1 cellular context compared by ENCODE assay signal in the genomic region with DNA sequence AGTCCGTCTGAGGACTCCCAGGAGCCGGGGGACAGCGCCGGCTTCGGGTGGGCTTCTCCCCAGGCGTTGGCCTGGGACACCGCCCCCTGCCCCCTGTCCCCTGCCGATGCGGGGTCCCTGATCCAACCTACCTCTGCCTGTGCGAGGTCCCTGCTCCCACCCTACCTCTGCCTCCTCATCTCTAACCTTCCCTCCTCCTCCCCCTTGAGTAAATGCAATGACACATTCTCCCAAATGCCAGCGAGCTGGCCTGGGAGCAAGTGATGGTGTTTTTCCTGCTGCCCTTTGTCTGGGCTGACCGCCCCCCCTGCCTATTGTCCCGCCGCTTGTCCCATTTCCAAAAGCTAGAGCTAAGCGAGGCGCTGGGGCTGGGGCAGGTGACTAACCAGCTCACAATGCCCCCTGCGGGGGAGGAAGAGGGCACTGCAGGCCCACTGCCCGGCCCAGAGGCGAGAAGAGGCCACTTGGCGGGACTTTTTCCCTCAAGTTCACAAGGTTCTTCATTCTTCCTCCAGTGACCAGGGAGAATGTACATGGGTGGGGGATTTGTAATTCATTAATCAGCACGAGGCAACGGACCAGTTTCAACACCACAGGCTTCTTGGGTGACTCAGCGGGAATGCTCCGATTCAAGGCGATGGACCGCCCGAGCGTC.
TF ChIP-seq lines count a peak whose summit lies in the region.

No MANE protein-coding gene starts in this region.

TF ChIP-seq in HepG2, 621 proteins besides CTCF, POLR2A, EP300 and RAD21 (continued from another document and continues in another):
- TF ChIP-seq HMGXB3 (CRISPR knock-in tag; IDR thresholded peaks at IDR 0.05; ENCODE audit: borderline replicate concordance) (peak; percentile 59; the same call in 1 of the 2 replicates), ZNF567 (CRISPR knock-in tag; IDR thresholded peaks at IDR 0.05; ENCODE audit: borderline replicate concordance) (0 out of 2 replicates have a peak, but pooled peaks have one; percentile 46), ZBTB40 (IDR thresholded peaks at IDR 0.05) (no peak), ZBTB40 (CRISPR knock-in tag; IDR thresholded peaks at IDR 0.05) (no peak), ZSCAN12 (CRISPR knock-in tag; IDR thresholded peaks at IDR 0.05) (no peak), PLRG1 (conservative IDR thresholded peaks at IDR 0.05) (no peak), KDM1A (CRISPR knock-in tag; IDR thresholded peaks at IDR 0.05) (no peak), ZBTB3 (CRISPR knock-in tag; IDR thresholded peaks at IDR 0.05; ENCODE audit: borderline replicate concordance, low read depth) (no peak), ZSCAN21 (CRISPR knock-in tag; IDR thresholded peaks at IDR 0.05; ENCODE audit: borderline replicate concordance) (no peak), ZNF614 (CRISPR knock-in tag; IDR thresholded peaks at IDR 0.05; ENCODE audit: borderline replicate concordance) (no peak), RBM39 (IDR thresholded peaks at IDR 0.05; ENCODE audit: low read depth, low read length, poor library complexity, severe bottlenecking) (peak; percentile 45), ZNF781 (CRISPR knock-in tag; IDR thresholded peaks at IDR 0.05; ENCODE audit: borderline replicate concordance, not compliant biosample characterization) (no peak), FOXO4 (CRISPR knock-in tag; conservative IDR thresholded peaks at IDR 0.05) (no peak), AHR (CRISPR knock-in tag; IDR thresholded peaks at IDR 0.05) (no peak), XRCC5 (optimal IDR thresholded peaks at IDR 0.05; ENCODE audit: low read length) (peak; percentile 32), MAFK (conservative IDR thresholded peaks at IDR 0.05 in 1 of 2, IDR thresholded peaks at IDR 0.05 in 1 of 2; ENCODE audit: low read length in 2 of 2) (peak; percentile 34 to 52; a peak in 3 of 4 replicates), HNF1A (IDR thresholded peaks at IDR 0.05; ENCODE audit: low read depth) (peak; percentile 56; the same call in 1 of the 2 replicates), HNF1A (CRISPR knock-in tag; IDR thresholded peaks at IDR 0.05; ENCODE audit: borderline replicate concordance) (peak; percentile 10; the same call in 1 of the 2 replicates), JDP2 (CRISPR knock-in tag; IDR thresholded peaks at IDR 0.05; ENCODE audit: borderline replicate concordance) (no peak)
- TF ChIP-seq, protein P1, sequence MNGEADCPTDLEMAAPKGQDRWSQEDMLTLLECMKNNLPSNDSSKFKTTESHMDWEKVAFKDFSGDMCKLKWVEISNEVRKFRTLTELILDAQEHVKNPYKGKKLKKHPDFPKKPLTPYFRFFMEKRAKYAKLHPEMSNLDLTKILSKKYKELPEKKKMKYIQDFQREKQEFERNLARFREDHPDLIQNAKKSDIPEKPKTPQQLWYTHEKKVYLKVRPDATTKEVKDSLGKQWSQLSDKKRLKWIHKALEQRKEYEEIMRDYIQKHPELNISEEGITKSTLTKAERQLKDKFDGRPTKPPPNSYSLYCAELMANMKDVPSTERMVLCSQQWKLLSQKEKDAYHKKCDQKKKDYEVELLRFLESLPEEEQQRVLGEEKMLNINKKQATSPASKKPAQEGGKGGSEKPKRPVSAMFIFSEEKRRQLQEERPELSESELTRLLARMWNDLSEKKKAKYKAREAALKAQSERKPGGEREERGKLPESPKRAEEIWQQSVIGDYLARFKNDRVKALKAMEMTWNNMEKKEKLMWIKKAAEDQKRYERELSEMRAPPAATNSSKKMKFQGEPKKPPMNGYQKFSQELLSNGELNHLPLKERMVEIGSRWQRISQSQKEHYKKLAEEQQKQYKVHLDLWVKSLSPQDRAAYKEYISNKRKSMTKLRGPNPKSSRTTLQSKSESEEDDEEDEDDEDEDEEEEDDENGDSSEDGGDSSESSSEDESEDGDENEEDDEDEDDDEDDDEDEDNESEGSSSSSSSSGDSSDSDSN (CRISPR knock-in tag; IDR thresholded peaks at IDR 0.05): peak; percentile 40; the same call in 1 of the 2 replicates
- TF ChIP-seq, protein P2, sequence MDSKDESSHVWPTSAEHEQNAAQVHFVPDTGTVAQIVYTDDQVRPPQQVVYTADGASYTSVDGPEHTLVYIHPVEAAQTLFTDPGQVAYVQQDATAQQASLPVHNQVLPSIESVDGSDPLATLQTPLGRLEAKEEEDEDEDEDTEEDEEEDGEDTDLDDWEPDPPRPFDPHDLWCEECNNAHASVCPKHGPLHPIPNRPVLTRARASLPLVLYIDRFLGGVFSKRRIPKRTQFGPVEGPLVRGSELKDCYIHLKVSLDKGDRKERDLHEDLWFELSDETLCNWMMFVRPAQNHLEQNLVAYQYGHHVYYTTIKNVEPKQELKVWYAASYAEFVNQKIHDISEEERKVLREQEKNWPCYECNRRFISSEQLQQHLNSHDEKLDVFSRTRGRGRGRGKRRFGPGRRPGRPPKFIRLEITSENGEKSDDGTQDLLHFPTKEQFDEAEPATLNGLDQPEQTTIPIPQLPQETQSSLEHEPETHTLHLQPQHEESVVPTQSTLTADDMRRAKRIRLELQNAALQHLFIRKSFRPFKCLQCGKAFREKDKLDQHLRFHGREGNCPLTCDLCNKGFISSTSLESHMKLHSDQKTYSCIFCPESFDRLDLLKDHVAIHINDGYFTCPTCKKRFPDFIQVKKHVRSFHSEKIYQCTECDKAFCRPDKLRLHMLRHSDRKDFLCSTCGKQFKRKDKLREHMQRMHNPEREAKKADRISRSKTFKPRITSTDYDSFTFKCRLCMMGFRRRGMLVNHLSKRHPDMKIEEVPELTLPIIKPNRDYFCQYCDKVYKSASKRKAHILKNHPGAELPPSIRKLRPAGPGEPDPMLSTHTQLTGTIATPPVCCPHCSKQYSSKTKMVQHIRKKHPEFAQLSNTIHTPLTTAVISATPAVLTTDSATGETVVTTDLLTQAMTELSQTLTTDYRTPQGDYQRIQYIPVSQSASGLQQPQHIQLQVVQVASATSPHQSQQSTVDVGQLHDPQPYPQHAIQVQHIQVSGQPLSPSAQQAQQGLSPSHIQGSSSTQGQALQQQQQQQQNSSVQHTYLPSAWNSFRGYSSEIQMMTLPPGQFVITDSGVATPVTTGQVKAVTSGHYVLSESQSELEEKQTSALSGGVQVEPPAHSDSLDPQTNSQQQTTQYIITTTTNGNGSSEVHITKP (CRISPR knock-in tag; IDR thresholded peaks at IDR 0.05; ENCODE audit: low read depth): peak; percentile 58; the same call in 1 of the 2 replicates
